Comparison of ENCODE assay signal across 8 cellular contexts in the genomic region with DNA sequence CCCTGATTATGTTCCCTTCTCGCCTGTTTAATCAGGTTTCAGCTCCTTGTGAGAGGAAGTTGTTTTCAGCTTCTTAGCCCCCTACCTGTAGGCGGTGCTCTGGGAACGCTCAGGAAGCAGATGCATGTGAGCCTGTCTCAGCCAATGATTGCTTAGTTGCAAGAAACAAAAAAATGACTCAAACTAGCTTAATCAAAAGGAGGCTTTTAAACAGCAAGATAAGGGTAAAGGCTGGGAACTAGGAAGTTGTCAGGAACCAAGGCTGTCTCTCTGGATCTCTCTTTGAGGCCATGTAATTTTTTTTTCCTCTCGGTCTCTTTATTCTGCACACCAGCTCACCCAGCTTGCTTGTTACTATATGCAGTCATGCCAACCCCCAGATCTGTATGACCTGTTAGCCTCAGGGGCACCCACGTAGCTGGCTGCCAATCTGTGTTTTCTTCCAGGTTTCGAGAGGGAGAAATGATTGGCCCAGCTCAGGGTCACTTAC.
DNase-seq lines count a peak whose midpoint lies in the region; ATAC-seq, FAIRE-seq and TF ChIP-seq lines count a peak whose summit lies in the region.

No MANE protein-coding gene starts in this region.

- H2BK12ac ChIP-seq in H1 (ENCODE audit: low read depth, low read length) = no peak overlapping the region

- TF ChIP-seq EP300 in H1 (IDR thresholded peaks at IDR 0.05; ENCODE audit: borderline replicate concordance in 1 of 2, low read depth in 2 of 2, low read length in 2 of 2) = no peak

- POLR2A ChIA-PET in H1 (lab: Charles Lee; ENCODE audit: partially characterized antibody) = interaction anchor here (0.5 to 0.9 kb wide), 3 partner anchors 45 to 695 kb away, joined by 3 read pairs; no protein-coding TSS in a partner anchor

- H3K4me1 ChIP-seq in RWPE2 (ENCODE audit: insufficient read depth, poor library complexity, severe bottlenecking) (peaks cover 6% of the 10 kb centered on the region), H1 (replicated peaks in 1 of 4; ENCODE audit: control insufficient read depth in 3 of 4, insufficient read depth in 4 of 4, low read length in 3 of 4) (peaks cover 0 to 2% (median 0%) of the 10 kb centered on the region in 4 experiments; a peak in 1 of 7 replicates), muscle layer of duodenum (ENCODE audit: control insufficient read depth in 1 of 2, insufficient read depth in 2 of 2, low read length in 2 of 2) (peaks cover 8 to 22% of the 10 kb centered on the region in 2 donors)

- ATAC-seq in RWPE2 (ENCODE audit: low read depth) (peak; percentile 96), HG03354 (IDR thresholded peaks at IDR 0.05; ENCODE audit: poor library complexity, severe bottlenecking, unreplicated experiment) (no peak), HG02571 (IDR thresholded peaks at IDR 0.05; ENCODE audit: unreplicated experiment) (no peak)

- H2AFZ ChIP-seq in H1 (ENCODE audit: low read length) = no peak overlapping the region

- TF ChIP-seq RAD21 in H1 (IDR thresholded peaks at IDR 0.05 in 1 of 2, conservative IDR thresholded peaks at IDR 0.05 in 1 of 2; ENCODE audit: low read depth in 2 of 2, low read length in 2 of 2) = peak; percentile 89 to 92

- no peak overlapping the region; a peak in 2 of 7 replicates for H3K9ac ChIP-seq in H1 (replicated peaks in 1 of 4; ENCODE audit: extremely low read depth in 1 of 4, low read depth in 3 of 4, low read length in 3 of 4)

- H3K79me2 ChIP-seq in H1 (ENCODE audit: control insufficient read depth in 1 of 2, insufficient read depth in 2 of 2, low read length in 2 of 2) = no peaks in the 10 kb centered on the region

- H3K18ac ChIP-seq in H1 (ENCODE audit: extremely low read depth, low read length) = no peak overlapping the region

- H3K23me2 ChIP-seq in H1 (ENCODE audit: low read depth, low read length) = no peaks in the 10 kb centered on the region

- no peaks in the 10 kb centered on the region; the same call in 1 of the 2 replicates for H3K79me1 ChIP-seq in H1 (ENCODE audit: low read depth, low read length)

- no peak overlapping the region for H3K23ac ChIP-seq in H1 (ENCODE audit: insufficient read length)

- H3K27me3 ChIP-seq in RWPE2 (ENCODE audit: insufficient read depth, poor library complexity, severe bottlenecking) = no peaks in the 10 kb centered on the region
- H3K27me3 ChIP-seq in H1 (replicated peaks in 1 of 4; ENCODE audit: control insufficient read depth in 3 of 4, extremely low read depth in 1 of 4, insufficient read depth in 3 of 4, low read length in 3 of 4) = no peaks in the 10 kb centered on the region
- H3K27me3 ChIP-seq in muscle layer of duodenum (ENCODE audit: low read depth, low read length) = no peaks in the 10 kb centered on the region

- no peak overlapping the region for H2AK5ac ChIP-seq in H1 (ENCODE audit: low read depth, low read length)

- H3K36me3 ChIP-seq in RWPE2 (ENCODE audit: low read depth) (peaks cover 6% of the 10 kb centered on the region; the same call in 1 of the 2 replicates), H1 (ENCODE audit: control insufficient read depth in 2 of 4, insufficient read depth in 4 of 4, low read length in 3 of 4) (no peaks in the 10 kb centered on the region), muscle layer of duodenum (ENCODE audit: control insufficient read depth in 1 of 2, insufficient read depth in 2 of 2, low read length in 2 of 2) (peaks cover 0 to 14% of the 10 kb centered on the region in 2 donors)

- H2BK120ac ChIP-seq in H1 (replicated peaks; ENCODE audit: low read depth, low read length) = no peak overlapping the region

- H2BK15ac ChIP-seq in H1 (ENCODE audit: low read length) = no peak overlapping the region; the same call in 1 of the 2 replicates

- H3K56ac ChIP-seq in H1 (replicated peaks; ENCODE audit: insufficient read length, low read depth, low read length) = no peak overlapping the region

- H2BK20ac ChIP-seq in H1 (ENCODE audit: low read length) = no peak overlapping the region

- no peak overlapping the region for H3K4ac ChIP-seq in H1 (replicated peaks; ENCODE audit: insufficient read length, low read depth, low read length)

- DNase-seq in NCI-H2196 (lab: John Stamatoyannopoulos, UW; ENCODE audit: unreplicated experiment) = peak; percentile 51
- no peak for DNase-seq in NCI-H2196 treated with DMSO at 0.1 percent for 48 hours (lab: John Stamatoyannopoulos, UW; ENCODE audit: unreplicated experiment)
- no peak for DNase-seq in RWPE2 (ENCODE audit: low spot score)
- no peak for DNase-seq in H1 (ENCODE audit: low read depth in 1 of 2, low spot score in 2 of 2)
- DNase-seq in AG08395 (ENCODE audit: low spot score) = no peak

- TF ChIP-seq POLR2A in H1 (IDR thresholded peaks at IDR 0.05; ENCODE audit: control extremely low read depth in 1 of 2, low read depth in 2 of 2, low read length in 2 of 2) = no peak

- no peak overlapping the region for H3K27ac ChIP-seq in RWPE2 (ENCODE audit: poor library complexity, severe bottlenecking)
- no peak overlapping the region for H3K27ac ChIP-seq in H1 (ENCODE audit: low read depth, low read length)
- peak overlapping the region; percentile 25 for H3K27ac ChIP-seq in muscle layer of duodenum (ENCODE audit: low read length)

- no peak overlapping the region for H4K8ac ChIP-seq in H1 (ENCODE audit: extremely low read depth, insufficient read depth, low read length)

- H4K20me1 ChIP-seq in H1 (replicated peaks in 1 of 2; ENCODE audit: control insufficient read depth in 1 of 2, insufficient read depth in 2 of 2, low read length in 2 of 2) = no peaks in the 10 kb centered on the region

- CTCF ChIA-PET in H1 (lab: Charles Lee; ENCODE audit: partially characterized antibody) = interaction anchor here (0.5 to 4.8 kb wide), 54 partner anchors 9 to 1960 kb away, joined by 3 to 49 read pairs (median 5); partner anchors contain the start of gene TLR10

- no peak overlapping the region for H4K5ac ChIP-seq in H1 (ENCODE audit: insufficient read length, low read depth, low read length)

- no peak overlapping the region for H3K4me3 ChIP-seq in RWPE2 (ENCODE audit: severe bottlenecking)
- no peak overlapping the region for H3K4me3 ChIP-seq in H1 (ENCODE audit: extremely low read depth in 1 of 4, insufficient read depth in 2 of 4, low read depth in 3 of 4, low read length in 4 of 4)
- no peak overlapping the region for H3K4me3 ChIP-seq in muscle layer of duodenum (ENCODE audit: low read depth in 1 of 2, low read length in 2 of 2)

- H2BK5ac ChIP-seq in H1 (ENCODE audit: low read depth, low read length) = no peak overlapping the region

- H3K14ac ChIP-seq in H1 (ENCODE audit: insufficient read length) = no peak overlapping the region

- H4K91ac ChIP-seq in H1 (replicated peaks; ENCODE audit: insufficient read length, low read length) = no peak overlapping the region

- 61% methylated on average over 6 of the region's 6 CpGs; no CpG with 5 or more reads in 1 of the 2 experiments for WGBS in H1 (ENCODE audit: extremely low coverage in 1 of 2, insufficient coverage in 1 of 2, insufficient read length in 1 of 2, insufficient replicate concordance in 2 of 2, low coverage in 1 of 2, low lambda C conversion rate in 2 of 2, missing lambda C conversion rate in 1 of 2), 2 experiments

- H3K4me2 ChIP-seq in H1 (ENCODE audit: insufficient read depth in 1 of 2, low read depth in 2 of 2, low read length in 2 of 2) = no peak overlapping the region

- TF ChIP-seq CTCF in RWPE2 (IDR thresholded peaks at IDR 0.05; ENCODE audit: poor library complexity, severe bottlenecking) (peak; percentile 92), H1 (IDR thresholded peaks at IDR 0.05; ENCODE audit: control extremely low read depth in 1 of 3, insufficient read depth in 1 of 3, low read depth in 1 of 3, low read length in 3 of 3) (peak; percentile 64 to 89 (median 74))

- peak; percentile 95 for FAIRE-seq in H1 (lab: Jason Lieb, UNC)

- H3K9me3 ChIP-seq in RWPE2 (ENCODE audit: severe bottlenecking) (no peaks in the 10 kb centered on the region), H1 (ENCODE audit: insufficient read depth in 2 of 2, low read depth in 1 of 2, low read length in 1 of 2) (no peaks in the 10 kb centered on the region), muscle layer of duodenum (ENCODE audit: control insufficient read depth in 1 of 2, low read length in 2 of 2) (no peaks in the 10 kb centered on the region)

TF ChIP-seq in H1, 55 proteins besides CTCF, POLR2A, EP300 and RAD21 (continues in another document):
- TF ChIP-seq BRCA1 (IDR thresholded peaks at IDR 0.05; ENCODE audit: low read depth, low read length) = no peak
